In genomic region chr15:70057931-70058641, GRCh38 we compare ENCODE assay signal across 14 cellular contexts.
"Had no signal": no experiment of that assay in that cellular context is flagged by ENCODE, and none has a peak within 500 bp of the region (broad histone marks: within the 10 kb centered on the region; RNA-seq: fewer than 3 reads in every experiment).

No MANE protein-coding gene starts in this region.

- H3K4me1 Mint-ChIP-seq: activated naive CD8-positive, alpha-beta T cell treated with anti-CD3 and anti-CD28 coated beads, Interleukin-2, amount 50 U/mL, for 24 hours had no signal

- H3K4me1 ChIP-seq: pancreas had no signal

- H3K9me3 Mint-ChIP-seq: activated naive CD8-positive, alpha-beta T cell treated with anti-CD3 and anti-CD28 coated beads, Interleukin-2, amount 50 U/mL, for 24 hours; dendritic cell treated with granulocyte-macrophage colony-stimulating factor and Interleukin-4, amounts not matched to agents 40 ng/mL and 50 ng/mL, for 4 days; effector memory CD8-positive, alpha-beta T cell; neural crest cell; stimulated activated memory B cell treated with anti-CD40 and anti-IgM and Interleukin-4, amounts not matched to agents 10 μg/mL and 1 μg/mL and 100 μg/mL, for 72 hours; T-helper 1 cell treated with Interleukin-12 subunit alpha and Interleukin-12 subunit beta and Interleukin-4 antibody, amounts not matched to agents 30 μg/mL and 1 μg/mL, for 36 hours had no signal

- H3K27me3 ChIP-seq: pancreas, thyroid gland had no signal

- H3K27ac Mint-ChIP-seq: activated naive CD8-positive, alpha-beta T cell treated with anti-CD3 and anti-CD28 coated beads, Interleukin-2, amount 50 U/mL, for 24 hours; dendritic cell treated with granulocyte-macrophage colony-stimulating factor and Interleukin-4, amounts not matched to agents 40 ng/mL and 50 ng/mL, for 4 days; stimulated activated memory B cell treated with anti-CD40 and anti-IgM and Interleukin-4, amounts not matched to agents 10 μg/mL and 1 μg/mL and 100 μg/mL, for 72 hours; T-helper 1 cell treated with Interleukin-12 subunit alpha and Interleukin-12 subunit beta and Interleukin-4 antibody, amounts not matched to agents 30 μg/mL and 1 μg/mL, for 36 hours had no signal

- FAIRE-seq: pancreas had no signal

- H3K27me3 Mint-ChIP-seq: activated naive CD8-positive, alpha-beta T cell treated with anti-CD3 and anti-CD28 coated beads, Interleukin-2, amount 50 U/mL, for 24 hours; dendritic cell treated with granulocyte-macrophage colony-stimulating factor and Interleukin-4, amounts not matched to agents 40 ng/mL and 50 ng/mL, for 4 days; effector memory CD8-positive, alpha-beta T cell; stimulated activated memory B cell treated with anti-CD40 and anti-IgM and Interleukin-4, amounts not matched to agents 10 μg/mL and 1 μg/mL and 100 μg/mL, for 72 hours had no signal

- H3K4me3 Mint-ChIP-seq: activated naive CD8-positive, alpha-beta T cell treated with anti-CD3 and anti-CD28 coated beads, Interleukin-2, amount 50 U/mL, for 24 hours; dendritic cell treated with granulocyte-macrophage colony-stimulating factor and Interleukin-4, amounts not matched to agents 40 ng/mL and 50 ng/mL, for 4 days; effector memory CD8-positive, alpha-beta T cell; neural crest cell; stimulated activated memory B cell treated with anti-CD40 and anti-IgM and Interleukin-4, amounts not matched to agents 10 μg/mL and 1 μg/mL and 100 μg/mL, for 72 hours; T-helper 1 cell treated with Interleukin-12 subunit alpha and Interleukin-12 subunit beta and Interleukin-4 antibody, amounts not matched to agents 30 μg/mL and 1 μg/mL, for 36 hours had no signal

- H3K4me3 ChIP-seq: pancreas, thyroid gland had no signal

- ATAC-seq: activated naive CD8-positive, alpha-beta T cell treated with anti-CD3 and anti-CD28 coated beads, Interleukin-2, amount 50 U/mL, for 24 hours; effector memory CD8-positive, alpha-beta T cell; pancreas; stimulated activated memory B cell treated with anti-CD40 and anti-IgM and Interleukin-4, amounts not matched to agents 10 μg/mL and 1 μg/mL and 100 μg/mL, for 72 hours had no signal

- H3K27ac ChIP-seq: pancreas, thyroid gland had no signal

- H3K9me3 ChIP-seq: pancreas, thyroid gland had no signal

- DNase-seq: activated CD4-positive, alpha-beta T cell treated with anti-CD3 and anti-CD28 coated beads, Interleukin-2, amount 50 U/mL, for 1 hour; activated CD4-positive, CD25-positive, alpha-beta regulatory T cell; activated CD8-positive, alpha-beta memory T cell treated with anti-CD3 and anti-CD28 coated beads for 24 hours; activated naive CD8-positive, alpha-beta T cell treated with anti-CD3 and anti-CD28 coated beads, Interleukin-2, amount 50 U/mL, for 24 hours; effector memory CD8-positive, alpha-beta T cell; foreskin melanocyte; midbrain; stimulated activated CD4-positive, alpha-beta T cell treated with anti-CD3 and anti-CD28 coated beads, Interleukin-2, amount 100 ng/mL, for 48 hours had no signal
